In the genomic region with DNA sequence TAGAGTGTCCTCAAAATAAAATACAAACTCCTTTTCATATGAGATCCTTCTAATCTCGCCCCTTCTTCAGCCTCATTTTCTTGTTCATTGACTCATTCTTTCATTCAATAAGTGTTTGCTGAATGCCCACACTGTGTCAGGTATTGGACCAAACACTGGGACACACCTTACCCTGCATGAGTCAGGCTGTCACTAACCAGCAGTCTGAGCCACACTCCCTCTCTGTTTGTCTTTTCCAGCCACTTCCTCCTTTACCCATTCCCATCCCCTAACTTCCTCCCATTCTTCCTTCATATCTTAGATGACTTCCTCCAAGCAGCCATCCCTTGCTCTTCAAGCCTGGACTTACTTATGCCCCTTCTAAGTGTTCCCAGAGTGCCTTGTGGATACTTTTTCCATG, we compare ENCODE assay signal across 18 cellular contexts. TPM values are rescaled to one million over a fixed set of nuclear protein-coding genes. Genes with fewer than 3 reads are reported as not detected.
A peak's percentile ranks its signal among the peaks of the same experiment; 100 is the strongest.
DNase-seq lines count a peak whose midpoint lies in the region; TF ChIP-seq lines count a peak whose summit lies in the region.
"Had no signal": no experiment of that assay in that cellular context is flagged by ENCODE, and none has a peak within 500 bp of the region (broad histone marks: within the 10 kb centered on the region; RNA-seq: fewer than 3 reads in every experiment).

No MANE protein-coding gene starts in this region.

- POLR2A ChIA-PET in MCF 10A (lab: Yijun Ruan, JAX) = interaction anchor here (0.6 to 1.4 kb wide), 3 partner anchors 15 to 191 kb away, joined by 4 to 6 read pairs (median 5); no protein-coding TSS in a partner anchor

- no peak overlapping the region for H3K27ac Mint-ChIP-seq in MCF 10A (ENCODE audit: low read depth, unreplicated experiment)

- H3K4me3 ChIP-seq in breast epithelium = no peak overlapping the region
- H3K4me3 ChIP-seq in esophagus squamous epithelium = no peak overlapping the region
- no peak overlapping the region for H3K4me3 ChIP-seq in transverse colon
- no peak overlapping the region for H3K4me3 ChIP-seq in uterus
- no peak overlapping the region for H3K4me3 ChIP-seq in prostate gland
- H3K4me3 ChIP-seq: gastroesophageal sphincter, smooth muscle cell had no signal

- TF ChIP-seq EP300 in transverse colon (IDR thresholded peaks at IDR 0.05; ENCODE audit: low read depth) = no peak

- no peaks in the 10 kb centered on the region for H3K9me3 ChIP-seq in breast epithelium
- no peaks in the 10 kb centered on the region for H3K9me3 ChIP-seq in esophagus squamous epithelium
- no peaks in the 10 kb centered on the region for H3K9me3 ChIP-seq in transverse colon
- H3K9me3 ChIP-seq in uterus = no peaks in the 10 kb centered on the region
- no peaks in the 10 kb centered on the region for H3K9me3 ChIP-seq in prostate gland
- H3K9me3 ChIP-seq: BE2C, gastroesophageal sphincter had no signal

- TF ChIP-seq CTCF in MCF 10A (IDR thresholded peaks at IDR 0.05; ENCODE audit: unreplicated experiment) (no peak), breast epithelium (IDR thresholded peaks at IDR 0.05) (no peak), esophagus squamous epithelium (IDR thresholded peaks at IDR 0.05) (no peak), transverse colon (IDR thresholded peaks at IDR 0.05) (no peak), uterus (IDR thresholded peaks at IDR 0.05) (no peak), prostate gland (IDR thresholded peaks at IDR 0.05) (no peak)

- intact Hi-C loops in MCF 10A (cut with micrococcal nuclease) = no loop called here
- intact Hi-C loops in breast epithelium (cut with DNase I; ENCODE audit: low total_unique reads) = no loop called here
- intact Hi-C loops in esophagus squamous epithelium (cut with DNase I) = no loop called here
- intact Hi-C loops in transverse colon (cut with DNase I; ENCODE audit: low total_unique reads) = no loop called here
- intact Hi-C loops in uterus (cut with DNase I; ENCODE audit: low total_unique reads) = no loop called here
- intact Hi-C loops in prostate gland (cut with DNase I) = no loop called here

- no peaks in the 10 kb centered on the region for H3K27me3 Mint-ChIP-seq in MCF 10A (ENCODE audit: insufficient read depth, unreplicated experiment)
- H3K27me3 Mint-ChIP-seq: activated CD4-positive, alpha-beta T cell treated with anti-CD3 and anti-CD28 coated beads, Interleukin-2, amount 10 ng/mL, durations not matched to agents 7 days and 5 days had no signal

- H3K27me3 ChIP-seq in breast epithelium (no peaks in the 10 kb centered on the region), esophagus squamous epithelium (no peaks in the 10 kb centered on the region), transverse colon (no peaks in the 10 kb centered on the region), uterus (no peaks in the 10 kb centered on the region), prostate gland (replicated peaks; ENCODE audit: insufficient read depth) (no peaks in the 10 kb centered on the region)
- H3K27me3 ChIP-seq: BE2C, gastroesophageal sphincter had no signal

- peak; percentile 31 for DNase-seq in MCF 10A (ENCODE audit: unreplicated experiment)
- DNase-seq in breast epithelium (ENCODE audit: low spot score in 2 of 2) = no peak
- DNase-seq in KBM-7 = peak; percentile 29
- DNase-seq in esophagus squamous epithelium (lab: John Stamatoyannopoulos, UW) = no peak
- DNase-seq in transverse colon = peak; percentile 20
- no peak for DNase-seq in uterus
- DNase-seq in prostate gland (ENCODE audit: low spot score) = no peak
- DNase-seq in activated effector memory CD4-positive, alpha-beta T cell treated with anti-CD3 and anti-CD28 coated beads, Interleukin-2, amount 50 U/mL, for 16 hours = no peak
- DNase-seq: activated CD4-positive, alpha-beta T cell treated with anti-CD3 and anti-CD28 coated beads, Interleukin-2, amount 10 ng/mL, durations not matched to agents 7 days and 5 days; activated effector memory CD4-positive, alpha-beta T cell treated with Interleukin-2 at 50 U/mL for 16 hours; BE2C; DND-41; effector CD4-positive, alpha-beta T cell; NCI-H1930; NCI-H526 treated with DMSO at 0.1 percent for 48 hours; RPMI8226 had no signal

- H3K36me3 ChIP-seq in breast epithelium (no peaks in the 10 kb centered on the region), esophagus squamous epithelium (no peaks in the 10 kb centered on the region), transverse colon (no peaks in the 10 kb centered on the region), uterus (no peaks in the 10 kb centered on the region), prostate gland (no peaks in the 10 kb centered on the region)
- H3K36me3 ChIP-seq: BE2C, gastroesophageal sphincter had no signal

- H3K9me3 Mint-ChIP-seq in MCF 10A (ENCODE audit: unreplicated experiment) = no peaks in the 10 kb centered on the region

- in situ Hi-C loops in KBM-7 (cut with MboI; ENCODE audit: low pct_unique_long_range_greater_than_20kb, low sequenced_read_pairs) (no loop called here), transverse colon (cut with MboI; ENCODE audit: low pct_ligation_motif_present in 1 of 4, low pct_unique_long_range_greater_than_20kb in 1 of 4, low sequenced_read_pairs in 3 of 4) (no loop called here)

- CTCF ChIA-PET in MCF 10A (lab: Yijun Ruan, JAX) = interaction anchor here (1.1 kb wide), 1 partner anchor 11 kb away, joined by 4 read pairs; no protein-coding TSS in a partner anchor

- BruUV-seq in MCF 10A (replicated peaks; lab: Mats Ljungman, UMichigan) = no TSS peak

- H3K36me3 Mint-ChIP-seq in MCF 10A (ENCODE audit: insufficient read depth, unreplicated experiment) = no peaks in the 10 kb centered on the region

- H3K27ac ChIP-seq in breast epithelium (no peak overlapping the region), esophagus squamous epithelium (peak overlapping the region in 3 of 4 donors; percentile 52 to 70 (median 55)), transverse colon (no peak overlapping the region), uterus (no peak overlapping the region), prostate gland (no peak overlapping the region)
- H3K27ac ChIP-seq: gastroesophageal sphincter had no signal

- no peak for TF ChIP-seq POLR2A in breast epithelium (IDR thresholded peaks at IDR 0.05)
- no peak for TF ChIP-seq POLR2A in esophagus squamous epithelium (IDR thresholded peaks at IDR 0.05)
- no peak for TF ChIP-seq POLR2A in transverse colon (IDR thresholded peaks at IDR 0.05)
- TF ChIP-seq POLR2A in uterus (IDR thresholded peaks at IDR 0.05) = no peak
- TF ChIP-seq POLR2A in prostate gland (IDR thresholded peaks at IDR 0.05) = no peak

- no peak overlapping the region for H3K4me3 Mint-ChIP-seq in MCF 10A (ENCODE audit: unreplicated experiment)
- H3K4me3 Mint-ChIP-seq: activated CD4-positive, alpha-beta T cell treated with anti-CD3 and anti-CD28 coated beads, Interleukin-2, amount 10 ng/mL, durations not matched to agents 7 days and 5 days had no signal

- 41 to 67% methylated on average over 1 of the region's 1 CpG for WGBS in esophagus squamous epithelium, 2 donors
- 55 to 77% methylated on average over 1 of the region's 1 CpG for WGBS in transverse colon (ENCODE audit: low coverage in 1 of 2), 2 donors
- 93% methylated on average over 1 of the region's 1 CpG for WGBS in prostate gland

- H3K4me1 Mint-ChIP-seq in MCF 10A (ENCODE audit: insufficient read depth, unreplicated experiment) = no peaks in the 10 kb centered on the region

- H3K4me1 ChIP-seq in breast epithelium (no peaks in the 10 kb centered on the region), esophagus squamous epithelium (peaks cover 0 to 35% (median 13%) of the 10 kb centered on the region in 3 donors), transverse colon (peaks cover 0 to 11% (median 4%) of the 10 kb centered on the region in 4 donors), uterus (no peaks in the 10 kb centered on the region), prostate gland (replicated peaks) (no peaks in the 10 kb centered on the region)
- H3K4me1 ChIP-seq: BE2C, gastroesophageal sphincter had no signal

RNA-seq across cellular contexts. Expression of gene HIF1A, which starts 27.0 kb away (rescaled TPM):
- total RNA-seq in MCF 10A (2022) (193 and 202 TPM in 2 replicates), breast epithelium (100 to 1,000 TPM in 1 of 3 donors, 10 to 100 TPM in 2; 64.8 to 104 (median 92.3) TPM), esophagus squamous epithelium (100 to 1,000 TPM; 108 to 199 (median 127) TPM), transverse colon (100 to 1,000 TPM in 2 of 4 donors, 10 to 100 TPM in 2; 27.9 to 103 (median 76.1) TPM), uterus (100 to 1,000 TPM in 2 of 4 donors, 10 to 100 TPM in 2; 50.0 to 137 (median 83.0) TPM), prostate gland (100 to 1,000 TPM in 1 of 2 donors, 10 to 100 TPM in 1; 61.7 to 101 TPM)

Comparison
In these comparisons a context has a peak if more than half of its experiments do, and no peak if none do; other contexts are left out.
1. DNase-seq: peak in MCF 10A (single experiment), KBM-7 (single experiment) and transverse colon (single experiment); none in breast epithelium (0 of 2), esophagus squamous epithelium (single experiment), uterus (0 of 2), prostate gland (single experiment) and activated effector memory CD4-positive, alpha-beta T cell treated with anti-CD3 and anti-CD28 coated beads, Interleukin-2, amount 50 U/mL, for 16 hours (single experiment).
2. H3K27ac ChIP-seq: peak in esophagus squamous epithelium (3 of 4); none in breast epithelium (0 of 2), transverse colon (0 of 4), uterus (0 of 2) and prostate gland (0 of 2).